Comparison of ENCODE assay signal across 10 cellular contexts in the genomic region with DNA sequence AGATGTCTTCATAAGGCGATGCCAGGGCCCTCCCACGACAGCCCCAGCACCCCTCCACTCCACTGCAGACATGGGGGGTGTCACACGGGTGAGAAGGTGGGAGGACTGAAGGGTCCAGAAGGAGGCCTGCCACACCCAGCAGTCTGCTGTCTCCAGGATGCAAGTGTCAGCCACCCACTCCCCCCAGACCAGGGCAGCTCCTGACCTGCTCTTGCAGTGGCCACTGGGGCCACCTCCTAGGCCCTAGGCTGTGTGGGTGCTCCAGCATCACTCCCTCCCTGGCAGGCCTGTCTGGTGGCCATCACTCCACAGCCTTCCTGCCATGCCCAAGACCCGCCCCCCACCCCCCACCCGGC.
DNase-seq lines count a peak whose midpoint lies in the region; ATAC-seq, FAIRE-seq and TF ChIP-seq lines count a peak whose summit lies in the region.
"Had no signal": no experiment of that assay in that cellular context is flagged by ENCODE, and none has a peak within 500 bp of the region (broad histone marks: within the 10 kb centered on the region; RNA-seq: fewer than 3 reads in every experiment).

No MANE protein-coding gene starts in this region.

- H4K8ac ChIP-seq in mesenchymal stem cell (ENCODE audit: low read length): peak overlapping the region; percentile 82

- H3K4ac ChIP-seq in mesenchymal stem cell (ENCODE audit: low read depth in 1 of 2, low read length in 2 of 2): peak overlapping the region; percentile 39 to 85

- H3K23ac ChIP-seq in mesenchymal stem cell (ENCODE audit: low read length in 2 of 2): no peak overlapping the region

- no peak for TF ChIP-seq CTCF in mammary epithelial cell (conservative IDR thresholded peaks at IDR 0.05 in 1 of 2, IDR thresholded peaks at IDR 0.05 in 1 of 2; ENCODE audit: extremely low read depth in 1 of 2, insufficient read depth in 1 of 2, low read depth in 1 of 2, low read length in 2 of 2)

- in situ Hi-C loops in mammary epithelial cell (cut with MboI; ENCODE audit: low sequenced_read_pairs in 2 of 2): no loop called here

- 76% methylated on average over 3 of the region's 5 CpGs for WGBS in HUES64
- WGBS in mammary epithelial cell (ENCODE audit: low coverage, missing lambda C conversion rate): 25% methylated on average over 3 of the region's 5 CpGs
- no CpG with 5 or more reads among the region's 5 CpGs for WGBS in mesenchymal stem cell

- no peak overlapping the region for H3K27ac ChIP-seq in HUES64 (ENCODE audit: low read depth, low read length)
- no peak overlapping the region for H3K27ac ChIP-seq in mammary epithelial cell (ENCODE audit: insufficient read depth, low read depth, low read length)
- no peak overlapping the region for H3K27ac ChIP-seq in mesenchymal stem cell (ENCODE audit: low read length, poor library complexity, severe bottlenecking)
- H3K27ac ChIP-seq in stomach smooth muscle (ENCODE audit: low read length): no peak overlapping the region

- H3K14ac ChIP-seq in mesenchymal stem cell (ENCODE audit: low read length in 2 of 2): peak overlapping the region in 1 of 2 experiments; percentile 97

- no peak overlapping the region for H2BK5ac ChIP-seq in mesenchymal stem cell (ENCODE audit: low read depth, low read length, poor library complexity, severe bottlenecking)

- H3K9ac ChIP-seq in HUES64 (ENCODE audit: low read depth, low read length) (no peak overlapping the region), mammary epithelial cell (ENCODE audit: insufficient read depth, low read length) (no peak overlapping the region), mesenchymal stem cell (ENCODE audit: low read length) (peak overlapping the region; percentile 87), stomach smooth muscle (ENCODE audit: low read length in 2 of 2) (no peak overlapping the region)

- peaks cover 7% of the 10 kb centered on the region for H3K4me1 ChIP-seq in HUES64 (ENCODE audit: insufficient read depth, low read length)
- H3K4me1 ChIP-seq in mammary epithelial cell (ENCODE audit: insufficient read depth, low read length): peaks cover 6% of the 10 kb centered on the region
- peaks cover 12% of the 10 kb centered on the region for H3K4me1 ChIP-seq in mesenchymal stem cell (ENCODE audit: control insufficient read depth, insufficient read depth, low read depth, low read length)
- H3K4me1 ChIP-seq in stomach smooth muscle (ENCODE audit: control insufficient read depth, insufficient read depth, low read length): peaks cover 5% of the 10 kb centered on the region

- no peak overlapping the region for H2AK5ac ChIP-seq in mesenchymal stem cell (ENCODE audit: low read length, severe bottlenecking)

- FAIRE-seq in frontal cortex (lab: Jason Lieb, UNC): no peak

- H3K9me3 ChIP-seq in HUES64 (ENCODE audit: insufficient read depth, low read depth, low read length): peaks cover 6% of the 10 kb centered on the region
- peaks cover 2% of the 10 kb centered on the region for H3K9me3 ChIP-seq in mammary epithelial cell (replicated peaks; ENCODE audit: insufficient read depth, low read length)
- H3K9me3 ChIP-seq in mesenchymal stem cell (ENCODE audit: control insufficient read depth, low read length): peaks cover 2% of the 10 kb centered on the region
- H3K9me3 ChIP-seq in stomach smooth muscle (ENCODE audit: control insufficient read depth in 2 of 2, low read length in 2 of 2): peaks cover 0 to 6% of the 10 kb centered on the region in 2 donors

- peak overlapping the region; percentile 82 for H2BK15ac ChIP-seq in mesenchymal stem cell (ENCODE audit: low read depth, poor library complexity, severe bottlenecking)

- H3K18ac ChIP-seq in mesenchymal stem cell (ENCODE audit: low read depth in 1 of 2, low read length in 2 of 2): peak overlapping the region; percentile 88 to 97

- H2BK12ac ChIP-seq in mesenchymal stem cell (ENCODE audit: low read length in 2 of 2): peak overlapping the region in 1 of 2 experiments; percentile 99

- H3K79me1 ChIP-seq in mesenchymal stem cell (replicated peaks; ENCODE audit: low read length, poor library complexity, severe bottlenecking): no peaks in the 10 kb centered on the region

- peak overlapping the region; percentile 50 for H3K4me3 ChIP-seq in HUES64 (ENCODE audit: low read length)
- H3K4me3 ChIP-seq in mammary epithelial cell (replicated peaks in 1 of 3; ENCODE audit: insufficient read depth in 1 of 3, low read depth in 2 of 3, low read length in 3 of 3): no peak overlapping the region
- peak overlapping the region; percentile 53 to 73 for H3K4me3 ChIP-seq in mesenchymal stem cell (ENCODE audit: insufficient read depth in 1 of 2, low read depth in 1 of 2, low read length in 2 of 2)
- peak overlapping the region; percentile 46 to 71 for H3K4me3 ChIP-seq in stomach smooth muscle (ENCODE audit: low read length in 2 of 2)

- H3K4me2 ChIP-seq in mammary epithelial cell (ENCODE audit: insufficient read depth, low read depth, low read length) (peak overlapping the region; percentile 85), mesenchymal stem cell (ENCODE audit: low read length, poor library complexity, severe bottlenecking) (peak overlapping the region; percentile 62)

- H3K36me3 ChIP-seq in HUES64 (ENCODE audit: insufficient read depth, low read length) (no peaks in the 10 kb centered on the region), mammary epithelial cell (ENCODE audit: insufficient read depth, low read length) (no peaks in the 10 kb centered on the region), mesenchymal stem cell (ENCODE audit: control insufficient read depth in 1 of 2, insufficient read depth in 2 of 2, low read depth in 1 of 2, low read length in 2 of 2) (no peaks in the 10 kb centered on the region), stomach smooth muscle (ENCODE audit: control insufficient read depth in 2 of 2, insufficient read depth in 2 of 2, low read length in 2 of 2) (no peaks in the 10 kb centered on the region)

- H3K79me2 ChIP-seq in mammary epithelial cell (ENCODE audit: insufficient read depth, low read length): no peaks in the 10 kb centered on the region

- peaks cover 65% of the 10 kb centered on the region for H3K27me3 ChIP-seq in HUES64 (ENCODE audit: insufficient read depth, low read length)
- peaks cover 2% of the 10 kb centered on the region for H3K27me3 ChIP-seq in mammary epithelial cell (ENCODE audit: insufficient read depth, low read length)
- H3K27me3 ChIP-seq in mesenchymal stem cell (ENCODE audit: control insufficient read depth in 1 of 2, insufficient read depth in 1 of 2, low read length in 2 of 2): peaks cover 23 to 30% of the 10 kb centered on the region in 2 experiments
- H3K27me3 ChIP-seq in stomach smooth muscle (ENCODE audit: control insufficient read depth in 1 of 2, insufficient read depth in 2 of 2, low read length in 2 of 2): peaks cover 0 to 9% of the 10 kb centered on the region in 2 donors

- H4K20me1 ChIP-seq in mammary epithelial cell (ENCODE audit: insufficient read depth, low read length): no peaks in the 10 kb centered on the region

- H4K91ac ChIP-seq in mesenchymal stem cell (ENCODE audit: low read length): peak overlapping the region; percentile 96

- H2BK120ac ChIP-seq in mesenchymal stem cell (ENCODE audit: low read depth, low read length): peak overlapping the region; percentile 94

- no peak for DNase-seq in mammary epithelial cell
- no peak for DNase-seq in mesenchymal stem cell
- DNase-seq in frontal cortex (ENCODE audit: low spot score in 2 of 2): no peak
- no peak for DNase-seq in Kasumi-1 (lab: John Stamatoyannopoulos, UW)
- no peak for DNase-seq in middle frontal gyrus (ENCODE audit: extremely low spot score, low spot score)
- DNase-seq: activated CD4-positive, alpha-beta T cell treated with anti-CD3 and anti-CD28 coated beads, Interleukin-2, amount 50 U/mL, for 1 hour; NCI-H2081 treated with DMSO at 0.1 percent for 48 hours had no signal

- dilution Hi-C loops in mammary epithelial cell (cut with HindIII; ENCODE audit: low sequenced_read_pairs): no loop called here

- no TSS peak for BruUV-seq in mammary epithelial cell (replicated peaks; lab: Mats Ljungman, UMichigan)

- ATAC-seq in HG03025 (IDR thresholded peaks at IDR 0.05; ENCODE audit: low FRiP score, unreplicated experiment): no peak

- intact Hi-C loops in mammary epithelial cell (cut with micrococcal nuclease): no loop called here

- peak overlapping the region; percentile 81 for H2AFZ ChIP-seq in mammary epithelial cell (ENCODE audit: low read depth, low read length)
- H2AFZ ChIP-seq in mesenchymal stem cell (ENCODE audit: low read depth, low read length): no peak overlapping the region

- CTCF ChIA-PET in mammary epithelial cell (lab: Charles Lee; ENCODE audit: low non-redundant PET): no interaction called here

Comparison
In these comparisons a context has a peak if more than half of its experiments do, and no peak if none do; other contexts are left out.
1. H3K4me3 ChIP-seq: peak in HUES64 (single experiment), mesenchymal stem cell (2 of 2) and stomach smooth muscle (2 of 2); none in mammary epithelial cell (0 of 3).